ENCODE assay signal across 11 cellular contexts in the genomic region with DNA sequence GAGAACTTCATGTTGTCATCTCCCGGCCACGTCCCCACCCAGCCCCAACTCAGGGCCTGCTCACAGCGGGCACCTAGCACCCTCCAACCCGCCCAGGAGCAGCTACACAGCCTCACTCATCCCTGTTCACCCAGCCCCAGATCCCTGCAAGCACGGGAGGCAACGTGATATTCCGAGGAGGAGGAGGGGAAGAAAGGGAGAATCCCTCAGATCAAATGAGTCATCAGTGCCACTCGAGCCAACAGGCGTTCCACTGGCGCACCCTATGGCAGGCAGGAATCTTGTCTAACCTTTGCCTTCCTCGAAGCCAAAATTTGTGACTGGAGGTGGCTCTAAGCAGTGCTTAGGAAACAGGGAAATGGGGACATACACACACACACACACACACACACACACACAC. TPM values are rescaled to one million over a fixed set of nuclear protein-coding genes. Genes with fewer than 3 reads are reported as not detected.
DNase-seq lines count a peak whose midpoint lies in the region; ATAC-seq and TF ChIP-seq lines count a peak whose summit lies in the region.
"Had no signal": no experiment of that assay in that cellular context is flagged by ENCODE, and none has a peak within 500 bp of the region (broad histone marks: within the 10 kb centered on the region; RNA-seq: fewer than 3 reads in every experiment).

No MANE protein-coding gene starts in this region.

- peaks cover 0 to 4% (median 0%) of the 10 kb centered on the region in 5 donors for H3K36me3 Mint-ChIP-seq in naive thymus-derived CD4-positive, alpha-beta T cell

- peak; percentile 42 for DNase-seq in NCI-H82 (lab: John Stamatoyannopoulos, UW)
- no peak for DNase-seq in NCI-H82 treated with DMSO at 0.1 percent for 48 hours (lab: John Stamatoyannopoulos, UW; ENCODE audit: unreplicated experiment)
- DNase-seq in RWPE2 (ENCODE audit: low spot score), result peak; percentile 75
- peak; percentile 40 to 62 for DNase-seq in foreskin keratinocyte
- DNase-seq in upper lobe of right lung, result no peak
- no peak for DNase-seq in naive thymus-derived CD4-positive, alpha-beta T cell
- DNase-seq: NCI-H774 had no signal

- no peaks in the 10 kb centered on the region for H3K9me3 ChIP-seq in RWPE2 (ENCODE audit: severe bottlenecking)
- H3K9me3 ChIP-seq in upper lobe of right lung, result peaks cover 3% of the 10 kb centered on the region
- H3K9me3 ChIP-seq in naive thymus-derived CD4-positive, alpha-beta T cell (ENCODE audit: control insufficient read depth in 2 of 3, low read length in 3 of 3), result no peaks in the 10 kb centered on the region
- H3K9me3 ChIP-seq: thoracic aorta had no signal

- no peak overlapping the region for H3K27ac Mint-ChIP-seq in naive thymus-derived CD4-positive, alpha-beta T cell

- H3K27me3 Mint-ChIP-seq in naive thymus-derived CD4-positive, alpha-beta T cell, result peaks cover 0 to 7% (median 0%) of the 10 kb centered on the region in 5 donors

- intact Hi-C loops in upper lobe of right lung (cut with DNase I), result no loop called here
- intact Hi-C loops in naive thymus-derived CD4-positive, alpha-beta T cell (cut with micrococcal nuclease), result no loop called here

- peaks cover 0 to 5% (median 2%) of the 10 kb centered on the region in 11 donors for H3K9me3 Mint-ChIP-seq in naive thymus-derived CD4-positive, alpha-beta T cell

- CTCF ChIA-PET in naive thymus-derived CD4-positive, alpha-beta T cell (lab: Charles Lee), result no interaction called here

- peak; percentile 96 for ATAC-seq in RWPE2 (ENCODE audit: low read depth)
- peak; percentile 92 for ATAC-seq in foreskin keratinocyte
- ATAC-seq in upper lobe of right lung, result peak; percentile 50
- no peak for ATAC-seq in naive thymus-derived CD4-positive, alpha-beta T cell
- ATAC-seq in GM19324 (IDR thresholded peaks at IDR 0.05; ENCODE audit: low FRiP score, unreplicated experiment), result no peak
- no peak for ATAC-seq in GM18861 (IDR thresholded peaks at IDR 0.05; ENCODE audit: unreplicated experiment)

- H3K27ac ChIP-seq in RWPE2 (ENCODE audit: poor library complexity, severe bottlenecking) (no peak overlapping the region), foreskin keratinocyte (no peak overlapping the region), upper lobe of right lung (no peak overlapping the region)
- no peak overlapping the region for H3K27ac ChIP-seq in naive thymus-derived CD4-positive, alpha-beta T cell (ENCODE audit: low read depth, low read length)
- H3K27ac ChIP-seq: 22Rv1, thoracic aorta had no signal

- H3K4me1 ChIP-seq in RWPE2 (ENCODE audit: insufficient read depth, poor library complexity, severe bottlenecking) (peaks cover 7% of the 10 kb centered on the region), foreskin keratinocyte (no peaks in the 10 kb centered on the region), upper lobe of right lung (no peaks in the 10 kb centered on the region)
- no peaks in the 10 kb centered on the region for H3K4me1 ChIP-seq in naive thymus-derived CD4-positive, alpha-beta T cell (ENCODE audit: control insufficient read depth in 2 of 2, insufficient read depth in 2 of 2, low read length in 2 of 2)

- POLR2A ChIA-PET in naive thymus-derived CD4-positive, alpha-beta T cell (lab: Charles Lee), result no interaction called here

- H3K4me3 ChIP-seq in RWPE2 (ENCODE audit: severe bottlenecking), result no peak overlapping the region
- no peak overlapping the region for H3K4me3 ChIP-seq in upper lobe of right lung
- H3K4me3 ChIP-seq in naive thymus-derived CD4-positive, alpha-beta T cell (ENCODE audit: low read length), result no peak overlapping the region
- H3K4me3 ChIP-seq: thoracic aorta had no signal

- no peak overlapping the region for H3K4me3 Mint-ChIP-seq in naive thymus-derived CD4-positive, alpha-beta T cell

- no peaks in the 10 kb centered on the region for H3K27me3 ChIP-seq in RWPE2 (ENCODE audit: insufficient read depth, poor library complexity, severe bottlenecking)
- H3K27me3 ChIP-seq in foreskin keratinocyte, result no peaks in the 10 kb centered on the region
- H3K27me3 ChIP-seq in upper lobe of right lung, result no peaks in the 10 kb centered on the region
- no peaks in the 10 kb centered on the region for H3K27me3 ChIP-seq in naive thymus-derived CD4-positive, alpha-beta T cell (ENCODE audit: control insufficient read depth in 2 of 2, insufficient read depth in 2 of 2, low read length in 2 of 2)

- peak; percentile 26 for TF ChIP-seq CTCF in RWPE2 (IDR thresholded peaks at IDR 0.05; ENCODE audit: poor library complexity, severe bottlenecking)
- peak; percentile 57 for TF ChIP-seq CTCF in foreskin keratinocyte (conservative IDR thresholded peaks at IDR 0.05)
- TF ChIP-seq CTCF in upper lobe of right lung (IDR thresholded peaks at IDR 0.05), result no peak

- H3K4me1 Mint-ChIP-seq in naive thymus-derived CD4-positive, alpha-beta T cell, result no peaks in the 10 kb centered on the region

- no peaks in the 10 kb centered on the region for H3K36me3 ChIP-seq in RWPE2 (ENCODE audit: low read depth)
- no peaks in the 10 kb centered on the region for H3K36me3 ChIP-seq in upper lobe of right lung
- no peaks in the 10 kb centered on the region for H3K36me3 ChIP-seq in naive thymus-derived CD4-positive, alpha-beta T cell (ENCODE audit: control insufficient read depth in 2 of 3, insufficient read depth in 3 of 3, low read length in 3 of 3)
- H3K36me3 ChIP-seq: thoracic aorta had no signal

RNA-seq across cellular contexts. Expression of gene NUBP1, which starts 14.0 kb away (rescaled TPM):
- total RNA-seq in foreskin keratinocyte, result 23.9 and 25.0 TPM in 2 replicates
- polyA plus RNA-seq in foreskin keratinocyte, result 29.9 and 30.0 TPM in 2 replicates
- total RNA-seq in upper lobe of right lung, result 33.7 TPM
- total RNA-seq in naive thymus-derived CD4-positive, alpha-beta T cell, result 10 to 100 TPM; 24.0 to 30.0 (median 25.5) TPM
- 10 to 100 TPM; 32.7 to 48.3 TPM for polyA plus RNA-seq in naive thymus-derived CD4-positive, alpha-beta T cell

RNA-seq across cellular contexts. Expression of gene TEKT5, which starts 34.9 kb away (rescaled TPM):
- not detected in 2 replicates for total RNA-seq in foreskin keratinocyte
- not detected in 2 replicates for polyA plus RNA-seq in foreskin keratinocyte
- not detected for total RNA-seq in upper lobe of right lung
- not detected for total RNA-seq in naive thymus-derived CD4-positive, alpha-beta T cell
- polyA plus RNA-seq in naive thymus-derived CD4-positive, alpha-beta T cell, result under 1 TPM in 1 of 2 donors, not detected in 1; 0.68 TPM
- total RNA-seq: thoracic aorta had no signal

Comparison
In these comparisons a context has a peak if more than half of its experiments do, and no peak if none do; other contexts are left out.
1. DNase-seq: peak in NCI-H82 (single experiment), RWPE2 (single experiment) and foreskin keratinocyte (2 of 2); none in NCI-H82 treated with DMSO at 0.1 percent for 48 hours (single experiment), upper lobe of right lung (single experiment) and naive thymus-derived CD4-positive, alpha-beta T cell (0 of 9).
2. ATAC-seq: peak in RWPE2 (single experiment), foreskin keratinocyte (single experiment) and upper lobe of right lung (single experiment); none in naive thymus-derived CD4-positive, alpha-beta T cell (single experiment), GM19324 (single experiment) and GM18861 (single experiment).